Comparison of ENCODE assay signal across 1 cellular context in the genomic region with DNA sequence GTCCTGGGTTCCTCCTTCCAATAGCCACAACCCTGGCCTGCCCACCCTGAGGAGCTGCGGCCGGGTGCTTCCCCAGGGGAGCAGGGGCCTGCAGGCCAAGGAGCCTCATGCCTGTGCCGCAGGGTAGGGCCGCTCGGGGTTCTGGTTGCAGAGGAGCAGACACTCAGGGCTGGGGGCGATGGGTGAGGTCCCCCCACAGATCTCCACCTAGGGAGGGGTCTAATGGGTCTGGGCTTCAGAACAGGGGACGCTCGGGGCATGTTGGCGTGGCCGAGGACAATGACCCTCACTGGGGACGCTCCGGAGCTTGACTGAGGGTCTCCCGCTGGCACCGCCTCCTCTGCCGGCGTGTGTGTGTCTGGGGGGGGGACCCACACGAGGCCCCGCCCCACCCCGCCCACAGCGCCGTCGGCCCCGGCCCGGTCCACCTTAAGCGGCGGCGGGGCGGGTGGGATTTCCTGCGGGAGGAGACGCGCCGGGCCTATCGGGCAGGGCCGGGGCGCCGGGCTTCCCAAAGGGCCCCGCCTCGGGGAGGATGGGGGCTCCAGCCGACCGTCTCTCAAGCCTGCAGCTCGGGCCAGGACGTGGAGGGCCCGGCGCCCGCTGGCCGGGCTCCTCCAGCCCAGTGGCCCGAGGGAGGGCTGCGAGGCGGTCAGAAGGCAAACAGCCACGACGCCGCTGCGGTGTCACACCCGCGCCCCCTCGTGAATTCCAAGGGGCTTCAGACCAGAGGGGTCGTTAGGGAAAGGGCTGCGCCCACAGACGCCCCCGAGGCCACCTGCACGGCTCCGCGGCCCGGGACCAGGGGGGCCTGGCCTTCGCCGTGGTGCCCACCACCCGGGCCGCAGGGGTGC.
TF ChIP-seq lines count a peak whose summit lies in the region.

No MANE protein-coding gene starts in this region.

TF ChIP-seq in K562, 482 proteins besides CTCF, POLR2A, EP300 and RAD21 (continued from another document and continues in another):
- TF ChIP-seq, protein P1, sequence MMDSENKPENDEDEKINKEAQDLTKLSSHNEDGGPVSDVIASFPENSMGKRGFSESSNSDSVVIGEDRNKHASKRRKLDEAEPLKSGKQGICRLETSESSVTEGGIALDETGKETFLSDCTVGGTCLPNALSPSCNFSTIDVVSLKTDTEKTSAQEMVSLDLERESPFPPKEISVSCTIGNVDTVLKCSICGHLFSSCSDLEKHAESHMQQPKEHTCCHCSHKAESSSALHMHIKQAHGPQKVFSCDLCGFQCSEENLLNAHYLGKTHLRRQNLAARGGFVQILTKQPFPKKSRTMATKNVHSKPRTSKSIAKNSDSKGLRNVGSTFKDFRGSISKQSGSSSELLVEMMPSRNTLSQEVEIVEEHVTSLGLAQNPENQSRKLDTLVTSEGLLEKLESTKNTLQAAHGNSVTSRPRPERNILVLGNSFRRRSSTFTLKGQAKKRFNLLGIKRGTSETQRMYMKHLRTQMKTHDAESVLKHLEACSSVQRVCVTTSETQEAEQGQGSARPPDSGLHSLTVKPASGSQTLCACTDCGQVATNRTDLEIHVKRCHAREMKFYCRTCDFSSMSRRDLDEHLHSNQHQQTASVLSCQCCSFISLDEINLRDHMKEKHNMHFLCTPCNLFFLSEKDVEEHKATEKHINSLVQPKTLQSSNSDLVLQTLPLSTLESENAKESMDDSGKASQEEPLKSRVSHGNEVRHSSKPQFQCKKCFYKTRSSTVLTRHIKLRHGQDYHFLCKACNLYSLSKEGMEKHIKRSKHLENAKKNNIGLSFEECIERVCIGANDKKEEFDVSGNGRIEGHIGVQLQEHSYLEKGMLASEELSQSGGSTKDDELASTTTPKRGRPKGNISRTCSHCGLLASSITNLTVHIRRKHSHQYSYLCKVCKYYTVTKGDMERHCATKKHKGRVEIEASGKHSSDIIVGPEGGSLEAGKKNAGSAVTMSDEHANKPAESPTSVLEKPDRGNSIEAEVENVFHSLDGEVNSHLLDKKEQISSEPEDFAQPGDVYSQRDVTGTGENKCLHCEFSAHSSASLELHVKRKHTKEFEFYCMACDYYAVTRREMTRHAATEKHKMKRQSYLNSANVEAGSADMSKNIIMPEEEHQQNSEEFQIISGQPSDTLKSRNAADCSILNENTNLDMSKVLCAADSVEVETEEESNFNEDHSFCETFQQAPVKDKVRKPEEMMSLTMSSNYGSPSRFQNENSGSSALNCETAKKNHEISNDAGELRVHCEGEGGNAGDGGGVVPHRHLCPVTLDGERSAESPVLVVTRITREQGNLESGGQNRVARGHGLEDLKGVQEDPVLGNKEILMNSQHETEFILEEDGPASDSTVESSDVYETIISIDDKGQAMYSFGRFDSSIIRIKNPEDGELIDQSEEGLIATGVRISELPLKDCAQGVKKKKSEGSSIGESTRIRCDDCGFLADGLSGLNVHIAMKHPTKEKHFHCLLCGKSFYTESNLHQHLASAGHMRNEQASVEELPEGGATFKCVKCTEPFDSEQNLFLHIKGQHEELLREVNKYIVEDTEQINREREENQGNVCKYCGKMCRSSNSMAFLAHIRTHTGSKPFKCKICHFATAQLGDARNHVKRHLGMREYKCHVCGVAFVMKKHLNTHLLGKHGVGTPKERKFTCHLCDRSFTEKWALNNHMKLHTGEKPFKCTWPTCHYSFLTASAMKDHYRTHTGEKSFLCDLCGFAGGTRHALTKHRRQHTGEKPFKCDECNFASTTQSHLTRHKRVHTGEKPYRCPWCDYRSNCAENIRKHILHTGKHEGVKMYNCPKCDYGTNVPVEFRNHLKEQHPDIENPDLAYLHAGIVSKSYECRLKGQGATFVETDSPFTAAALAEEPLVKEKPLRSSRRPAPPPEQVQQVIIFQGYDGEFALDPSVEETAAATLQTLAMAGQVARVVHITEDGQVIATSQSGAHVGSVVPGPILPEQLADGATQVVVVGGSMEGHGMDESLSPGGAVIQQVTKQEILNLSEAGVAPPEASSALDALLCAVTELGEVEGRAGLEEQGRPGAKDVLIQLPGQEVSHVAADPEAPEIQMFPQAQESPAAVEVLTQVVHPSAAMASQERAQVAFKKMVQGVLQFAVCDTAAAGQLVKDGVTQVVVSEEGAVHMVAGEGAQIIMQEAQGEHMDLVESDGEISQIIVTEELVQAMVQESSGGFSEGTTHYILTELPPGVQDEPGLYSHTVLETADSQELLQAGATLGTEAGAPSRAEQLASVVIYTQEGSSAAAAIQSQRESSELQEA (IDR thresholded peaks at IDR 0.05; ENCODE audit: low read depth), result no peak
- TF ChIP-seq, protein P2, sequence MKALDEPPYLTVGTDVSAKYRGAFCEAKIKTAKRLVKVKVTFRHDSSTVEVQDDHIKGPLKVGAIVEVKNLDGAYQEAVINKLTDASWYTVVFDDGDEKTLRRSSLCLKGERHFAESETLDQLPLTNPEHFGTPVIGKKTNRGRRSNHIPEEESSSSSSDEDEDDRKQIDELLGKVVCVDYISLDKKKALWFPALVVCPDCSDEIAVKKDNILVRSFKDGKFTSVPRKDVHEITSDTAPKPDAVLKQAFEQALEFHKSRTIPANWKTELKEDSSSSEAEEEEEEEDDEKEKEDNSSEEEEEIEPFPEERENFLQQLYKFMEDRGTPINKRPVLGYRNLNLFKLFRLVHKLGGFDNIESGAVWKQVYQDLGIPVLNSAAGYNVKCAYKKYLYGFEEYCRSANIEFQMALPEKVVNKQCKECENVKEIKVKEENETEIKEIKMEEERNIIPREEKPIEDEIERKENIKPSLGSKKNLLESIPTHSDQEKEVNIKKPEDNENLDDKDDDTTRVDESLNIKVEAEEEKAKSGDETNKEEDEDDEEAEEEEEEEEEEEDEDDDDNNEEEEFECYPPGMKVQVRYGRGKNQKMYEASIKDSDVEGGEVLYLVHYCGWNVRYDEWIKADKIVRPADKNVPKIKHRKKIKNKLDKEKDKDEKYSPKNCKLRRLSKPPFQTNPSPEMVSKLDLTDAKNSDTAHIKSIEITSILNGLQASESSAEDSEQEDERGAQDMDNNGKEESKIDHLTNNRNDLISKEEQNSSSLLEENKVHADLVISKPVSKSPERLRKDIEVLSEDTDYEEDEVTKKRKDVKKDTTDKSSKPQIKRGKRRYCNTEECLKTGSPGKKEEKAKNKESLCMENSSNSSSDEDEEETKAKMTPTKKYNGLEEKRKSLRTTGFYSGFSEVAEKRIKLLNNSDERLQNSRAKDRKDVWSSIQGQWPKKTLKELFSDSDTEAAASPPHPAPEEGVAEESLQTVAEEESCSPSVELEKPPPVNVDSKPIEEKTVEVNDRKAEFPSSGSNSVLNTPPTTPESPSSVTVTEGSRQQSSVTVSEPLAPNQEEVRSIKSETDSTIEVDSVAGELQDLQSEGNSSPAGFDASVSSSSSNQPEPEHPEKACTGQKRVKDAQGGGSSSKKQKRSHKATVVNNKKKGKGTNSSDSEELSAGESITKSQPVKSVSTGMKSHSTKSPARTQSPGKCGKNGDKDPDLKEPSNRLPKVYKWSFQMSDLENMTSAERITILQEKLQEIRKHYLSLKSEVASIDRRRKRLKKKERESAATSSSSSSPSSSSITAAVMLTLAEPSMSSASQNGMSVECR (CRISPR knock-in tag; IDR thresholded peaks at IDR 0.05), result no peak
- TF ChIP-seq PTRF (tag; IDR thresholded peaks at IDR 0.05) (no peak), SETDB1 (IDR thresholded peaks at IDR 0.05; ENCODE audit: low read length) (no peak), NCOA2 (IDR thresholded peaks at IDR 0.05; ENCODE audit: partially characterized antibody in 2 of 2) (no peak), ZNF764 (CRISPR knock-in tag; IDR thresholded peaks at IDR 0.05; ENCODE audit: low read depth) (0 out of 2 replicates have a peak, but pooled peaks have one; percentile 28), HNRNPL (IDR thresholded peaks at IDR 0.05; ENCODE audit: low read depth, low read length) (peak; percentile 74; the same call in 1 of the 2 replicates), TEAD4 (IDR thresholded peaks at IDR 0.05; ENCODE audit: low read length) (no peak; the same call in 1 of the 2 replicates), TEAD4 (CRISPR knock-in tag; IDR thresholded peaks at IDR 0.05; ENCODE audit: borderline replicate concordance) (no peak), MCM3 (IDR thresholded peaks at IDR 0.05) (no peak)
- TF ChIP-seq, protein P3, sequence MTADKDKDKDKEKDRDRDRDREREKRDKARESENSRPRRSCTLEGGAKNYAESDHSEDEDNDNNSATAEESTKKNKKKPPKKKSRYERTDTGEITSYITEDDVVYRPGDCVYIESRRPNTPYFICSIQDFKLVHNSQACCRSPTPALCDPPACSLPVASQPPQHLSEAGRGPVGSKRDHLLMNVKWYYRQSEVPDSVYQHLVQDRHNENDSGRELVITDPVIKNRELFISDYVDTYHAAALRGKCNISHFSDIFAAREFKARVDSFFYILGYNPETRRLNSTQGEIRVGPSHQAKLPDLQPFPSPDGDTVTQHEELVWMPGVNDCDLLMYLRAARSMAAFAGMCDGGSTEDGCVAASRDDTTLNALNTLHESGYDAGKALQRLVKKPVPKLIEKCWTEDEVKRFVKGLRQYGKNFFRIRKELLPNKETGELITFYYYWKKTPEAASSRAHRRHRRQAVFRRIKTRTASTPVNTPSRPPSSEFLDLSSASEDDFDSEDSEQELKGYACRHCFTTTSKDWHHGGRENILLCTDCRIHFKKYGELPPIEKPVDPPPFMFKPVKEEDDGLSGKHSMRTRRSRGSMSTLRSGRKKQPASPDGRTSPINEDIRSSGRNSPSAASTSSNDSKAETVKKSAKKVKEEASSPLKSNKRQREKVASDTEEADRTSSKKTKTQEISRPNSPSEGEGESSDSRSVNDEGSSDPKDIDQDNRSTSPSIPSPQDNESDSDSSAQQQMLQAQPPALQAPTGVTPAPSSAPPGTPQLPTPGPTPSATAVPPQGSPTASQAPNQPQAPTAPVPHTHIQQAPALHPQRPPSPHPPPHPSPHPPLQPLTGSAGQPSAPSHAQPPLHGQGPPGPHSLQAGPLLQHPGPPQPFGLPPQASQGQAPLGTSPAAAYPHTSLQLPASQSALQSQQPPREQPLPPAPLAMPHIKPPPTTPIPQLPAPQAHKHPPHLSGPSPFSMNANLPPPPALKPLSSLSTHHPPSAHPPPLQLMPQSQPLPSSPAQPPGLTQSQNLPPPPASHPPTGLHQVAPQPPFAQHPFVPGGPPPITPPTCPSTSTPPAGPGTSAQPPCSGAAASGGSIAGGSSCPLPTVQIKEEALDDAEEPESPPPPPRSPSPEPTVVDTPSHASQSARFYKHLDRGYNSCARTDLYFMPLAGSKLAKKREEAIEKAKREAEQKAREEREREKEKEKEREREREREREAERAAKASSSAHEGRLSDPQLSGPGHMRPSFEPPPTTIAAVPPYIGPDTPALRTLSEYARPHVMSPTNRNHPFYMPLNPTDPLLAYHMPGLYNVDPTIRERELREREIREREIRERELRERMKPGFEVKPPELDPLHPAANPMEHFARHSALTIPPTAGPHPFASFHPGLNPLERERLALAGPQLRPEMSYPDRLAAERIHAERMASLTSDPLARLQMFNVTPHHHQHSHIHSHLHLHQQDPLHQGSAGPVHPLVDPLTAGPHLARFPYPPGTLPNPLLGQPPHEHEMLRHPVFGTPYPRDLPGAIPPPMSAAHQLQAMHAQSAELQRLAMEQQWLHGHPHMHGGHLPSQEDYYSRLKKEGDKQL (CRISPR knock-in tag; IDR thresholded peaks at IDR 0.05; ENCODE audit: borderline replicate concordance), result no peak
- TF ChIP-seq, protein P4, sequence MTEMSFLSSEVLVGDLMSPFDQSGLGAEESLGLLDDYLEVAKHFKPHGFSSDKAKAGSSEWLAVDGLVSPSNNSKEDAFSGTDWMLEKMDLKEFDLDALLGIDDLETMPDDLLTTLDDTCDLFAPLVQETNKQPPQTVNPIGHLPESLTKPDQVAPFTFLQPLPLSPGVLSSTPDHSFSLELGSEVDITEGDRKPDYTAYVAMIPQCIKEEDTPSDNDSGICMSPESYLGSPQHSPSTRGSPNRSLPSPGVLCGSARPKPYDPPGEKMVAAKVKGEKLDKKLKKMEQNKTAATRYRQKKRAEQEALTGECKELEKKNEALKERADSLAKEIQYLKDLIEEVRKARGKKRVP (CRISPR knock-in tag; IDR thresholded peaks at IDR 0.05), result 0 out of 2 replicates have a peak, but pooled peaks have one; percentile 49
- TF ChIP-seq, protein P5, sequence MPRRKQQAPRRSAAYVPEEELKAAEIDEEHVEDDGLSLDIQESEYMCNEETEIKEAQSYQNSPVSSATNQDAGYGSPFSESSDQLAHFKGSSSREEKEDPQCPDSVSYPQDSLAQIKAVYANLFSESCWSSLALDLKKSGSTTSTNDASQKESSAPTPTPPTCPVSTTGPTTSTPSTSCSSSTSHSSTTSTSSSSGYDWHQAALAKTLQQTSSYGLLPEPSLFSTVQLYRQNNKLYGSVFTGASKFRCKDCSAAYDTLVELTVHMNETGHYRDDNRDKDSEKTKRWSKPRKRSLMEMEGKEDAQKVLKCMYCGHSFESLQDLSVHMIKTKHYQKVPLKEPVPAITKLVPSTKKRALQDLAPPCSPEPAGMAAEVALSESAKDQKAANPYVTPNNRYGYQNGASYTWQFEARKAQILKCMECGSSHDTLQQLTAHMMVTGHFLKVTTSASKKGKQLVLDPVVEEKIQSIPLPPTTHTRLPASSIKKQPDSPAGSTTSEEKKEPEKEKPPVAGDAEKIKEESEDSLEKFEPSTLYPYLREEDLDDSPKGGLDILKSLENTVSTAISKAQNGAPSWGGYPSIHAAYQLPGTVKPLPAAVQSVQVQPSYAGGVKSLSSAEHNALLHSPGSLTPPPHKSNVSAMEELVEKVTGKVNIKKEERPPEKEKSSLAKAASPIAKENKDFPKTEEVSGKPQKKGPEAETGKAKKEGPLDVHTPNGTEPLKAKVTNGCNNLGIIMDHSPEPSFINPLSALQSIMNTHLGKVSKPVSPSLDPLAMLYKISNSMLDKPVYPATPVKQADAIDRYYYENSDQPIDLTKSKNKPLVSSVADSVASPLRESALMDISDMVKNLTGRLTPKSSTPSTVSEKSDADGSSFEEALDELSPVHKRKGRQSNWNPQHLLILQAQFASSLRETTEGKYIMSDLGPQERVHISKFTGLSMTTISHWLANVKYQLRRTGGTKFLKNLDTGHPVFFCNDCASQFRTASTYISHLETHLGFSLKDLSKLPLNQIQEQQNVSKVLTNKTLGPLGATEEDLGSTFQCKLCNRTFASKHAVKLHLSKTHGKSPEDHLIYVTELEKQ (CRISPR knock-in tag; IDR thresholded peaks at IDR 0.05), result 0 out of 2 replicates have a peak, but pooled peaks have one; percentile 32
